Comparison of ENCODE assay signal across 7 cellular contexts in genomic region chr5:172274951-172275753, GRCh38. TPM values are rescaled to one million over a fixed set of nuclear protein-coding genes. Genes with fewer than 3 reads are reported as not detected.
A peak's percentile ranks its signal among the peaks of the same experiment; 100 is the strongest.
DNase-seq lines count a peak whose midpoint lies in the region; ATAC-seq and TF ChIP-seq lines count a peak whose summit lies in the region.

No MANE protein-coding gene starts in this region.

- POLR2A ChIA-PET in IMR-90 (lab: Charles Lee; ENCODE audit: unreplicated experiment), result no interaction called here
- POLR2A ChIA-PET in GM10248 (lab: Yijun Ruan, JAX), result no interaction called here

- H3K9me3 Mint-ChIP-seq in glutamatergic neuron (ENCODE audit: unreplicated experiment), result peaks cover 4% of the 10 kb centered on the region
- no peaks in the 10 kb centered on the region for H3K9me3 Mint-ChIP-seq in stimulated activated naive CD8-positive, alpha-beta T cell treated with anti-CD3 and anti-CD28 coated beads, Interleukin-15, Interleukin-2, amounts not matched to agents 100 ng/mL and 50 ng/mL, for 24 hours

- H3K4ac ChIP-seq in IMR-90 (ENCODE audit: low read depth, low read length), result no peak overlapping the region

- H2BK20ac ChIP-seq in IMR-90 (ENCODE audit: low read depth, low read length), result no peak overlapping the region

- peaks cover 20 to 55% of the 10 kb centered on the region in 2 experiments for H3K79me1 ChIP-seq in IMR-90 (ENCODE audit: low read depth in 1 of 2, low read length in 2 of 2)

- no peak for ATAC-seq in IMR-90 (ENCODE audit: low read depth)
- no peak for ATAC-seq in GM21786 (IDR thresholded peaks at IDR 0.05; ENCODE audit: unreplicated experiment)

- WGBS in IMR-90 (ENCODE audit: extremely low coverage in 2 of 2, insufficient read length in 1 of 2), 2 experiments, result 91% methylated on average over 1 of the region's 14 CpGs; no CpG with 5 or more reads in 1 of the 2 experiments

- no peaks in the 10 kb centered on the region for H3K36me3 ChIP-seq in IMR-90 (ENCODE audit: control insufficient read depth, insufficient read depth, low read length)

- no peaks in the 10 kb centered on the region for H3K27me3 Mint-ChIP-seq in glutamatergic neuron (ENCODE audit: unreplicated experiment)
- H3K27me3 Mint-ChIP-seq in stimulated activated naive CD8-positive, alpha-beta T cell treated with anti-CD3 and anti-CD28 coated beads, Interleukin-15, Interleukin-2, amounts not matched to agents 100 ng/mL and 50 ng/mL, for 24 hours, result no peaks in the 10 kb centered on the region

- H2BK5ac ChIP-seq in IMR-90 (ENCODE audit: low read depth, low read length, poor library complexity, severe bottlenecking), result no peak overlapping the region

- CTCF ChIA-PET in IMR-90 (lab: Yijun Ruan, JAX) (no interaction called here), GM10248 (lab: Yijun Ruan, JAX) (no interaction called here)

- H3K9me3 ChIP-seq in IMR-90 (ENCODE audit: control insufficient read depth, insufficient read depth, low read length), result no peaks in the 10 kb centered on the region

- no peak overlapping the region for H4K8ac ChIP-seq in IMR-90 (ENCODE audit: low read depth in 2 of 2, low read length in 2 of 2)

- no peak overlapping the region for H2BK15ac ChIP-seq in IMR-90 (ENCODE audit: low read depth, low read length)

- in situ Hi-C loops in IMR-90 (cut with MboI; ENCODE audit: low sequenced_read_pairs), result loop anchor here (25.0 kb wide), 1 partner anchor 863 kb away; the partner anchor contains the start of gene FGF18

- dilution Hi-C loops in IMR-90 (cut with HindIII; ENCODE audit: low sequenced_read_pairs, unreplicated experiment), result no loop called here

- H4K5ac ChIP-seq in IMR-90 (ENCODE audit: low read depth, low read length), result no peak overlapping the region

- BruUV-seq in IMR-90 (replicated peaks; lab: Mats Ljungman, UMichigan), result no TSS peak

- H3K27me3 ChIP-seq in IMR-90 (ENCODE audit: control insufficient read depth, insufficient read depth, low read length), result no peaks in the 10 kb centered on the region

- peaks cover 2% of the 10 kb centered on the region for H3K4me1 ChIP-seq in IMR-90 (ENCODE audit: control insufficient read depth, insufficient read depth, low read length)

- H3K23ac ChIP-seq in IMR-90 (ENCODE audit: low read depth, low read length), result no peak overlapping the region

- no peak overlapping the region for H2AFZ ChIP-seq in IMR-90 (replicated peaks; ENCODE audit: low read length, poor library complexity)

- TF ChIP-seq RAD21 in IMR-90 (IDR thresholded peaks at IDR 0.05; ENCODE audit: low read length), result no peak

- H4K91ac ChIP-seq in IMR-90 (ENCODE audit: insufficient read depth, low read depth, low read length), result no peak overlapping the region

- H3K36me3 Mint-ChIP-seq in glutamatergic neuron (ENCODE audit: unreplicated experiment), result no peaks in the 10 kb centered on the region
- peaks cover 23% of the 10 kb centered on the region for H3K36me3 Mint-ChIP-seq in stimulated activated naive CD8-positive, alpha-beta T cell treated with anti-CD3 and anti-CD28 coated beads, Interleukin-15, Interleukin-2, amounts not matched to agents 100 ng/mL and 50 ng/mL, for 24 hours (ENCODE audit: low read depth)

- DNase-seq in IMR-90 (no peak), glutamatergic neuron (no peak), GM10248 (ENCODE audit: extremely low spot score) (no peak), COLO668 (lab: John Stamatoyannopoulos, UW; ENCODE audit: unreplicated experiment) (no peak)
- DNase-seq in activated CD8-positive, alpha-beta memory T cell treated with anti-CD3 and anti-CD28 coated beads, Interleukin-2, amount 50 U/mL, for 48 hours, result peak; percentile 68

- no peak overlapping the region for H3K18ac ChIP-seq in IMR-90 (ENCODE audit: low read depth, low read length)

- peak overlapping the region; percentile 7 for H3K27ac Mint-ChIP-seq in glutamatergic neuron (ENCODE audit: unreplicated experiment)
- peak overlapping the region; percentile 97 for H3K27ac Mint-ChIP-seq in stimulated activated naive CD8-positive, alpha-beta T cell treated with anti-CD3 and anti-CD28 coated beads, Interleukin-15, Interleukin-2, amounts not matched to agents 100 ng/mL and 50 ng/mL, for 24 hours

- no peak overlapping the region for H2AK9ac ChIP-seq in IMR-90 (replicated peaks; ENCODE audit: low read depth, low read length, poor library complexity)

- no peak overlapping the region for H3K56ac ChIP-seq in IMR-90 (ENCODE audit: extremely low read depth, insufficient read depth, low read length)

- no peak overlapping the region for H2BK120ac ChIP-seq in IMR-90 (ENCODE audit: low read depth, low read length)

- peaks cover 77% of the 10 kb centered on the region for H4K20me1 ChIP-seq in IMR-90 (ENCODE audit: insufficient read depth, low read length)

- TF ChIP-seq CTCF in IMR-90 (conservative IDR thresholded peaks at IDR 0.05; ENCODE audit: low read depth, low read length) (no peak), glutamatergic neuron (IDR thresholded peaks at IDR 0.05; ENCODE audit: partially characterized antibody, unreplicated experiment) (no peak), GM10248 (IDR thresholded peaks at IDR 0.05; ENCODE audit: control extremely low read depth, extremely low read depth, low read depth, missing control alignments) (no peak)

- peaks cover 15% of the 10 kb centered on the region for H3K9me1 ChIP-seq in IMR-90 (ENCODE audit: insufficient read depth, low read length)

- no peak overlapping the region for H3K27ac ChIP-seq in IMR-90 (ENCODE audit: insufficient read depth, low read length)

- no peak for TF ChIP-seq POLR2A in IMR-90 (IDR thresholded peaks at IDR 0.05; ENCODE audit: low read depth, low read length)

- intact Hi-C loops in IMR-90 (cut with micrococcal nuclease), result loop anchor here (5.0 kb wide), 1 partner anchor 38 kb away; no protein-coding TSS in a partner anchor

- peaks cover 24% of the 10 kb centered on the region for H3K4me1 Mint-ChIP-seq in glutamatergic neuron (ENCODE audit: low read depth, unreplicated experiment)
- peaks cover 53% of the 10 kb centered on the region for H3K4me1 Mint-ChIP-seq in stimulated activated naive CD8-positive, alpha-beta T cell treated with anti-CD3 and anti-CD28 coated beads, Interleukin-15, Interleukin-2, amounts not matched to agents 100 ng/mL and 50 ng/mL, for 24 hours (ENCODE audit: low read depth)

- H3K14ac ChIP-seq in IMR-90 (replicated peaks; ENCODE audit: low read depth, low read length), result no peak overlapping the region

- H3K4me3 ChIP-seq in IMR-90 (ENCODE audit: insufficient read depth, low read depth, low read length), result no peak overlapping the region

- peak overlapping the region; percentile 6 for H3K4me3 Mint-ChIP-seq in glutamatergic neuron (ENCODE audit: unreplicated experiment)
- H3K4me3 Mint-ChIP-seq in stimulated activated naive CD8-positive, alpha-beta T cell treated with anti-CD3 and anti-CD28 coated beads, Interleukin-15, Interleukin-2, amounts not matched to agents 100 ng/mL and 50 ng/mL, for 24 hours, result peak overlapping the region; percentile 67

- H3K9ac ChIP-seq in IMR-90 (ENCODE audit: low read depth, low read length), result no peak overlapping the region

- H3K4me2 ChIP-seq in IMR-90 (ENCODE audit: low read depth, low read length), result no peak overlapping the region

- no peak overlapping the region for H2AK5ac ChIP-seq in IMR-90 (ENCODE audit: low read depth, low read length)

TF ChIP-seq in IMR-90, 13 proteins besides CTCF, POLR2A, EP300 and RAD21:
- TF ChIP-seq MAZ (IDR thresholded peaks at IDR 0.05; ENCODE audit: borderline replicate concordance, low read depth, low read length) (no peak), RCOR1 (IDR thresholded peaks at IDR 0.05; ENCODE audit: insufficient replicate concordance, low read length) (no peak), FOS (IDR thresholded peaks at IDR 0.05; ENCODE audit: low read depth, low read length) (no peak), BHLHE40 (IDR thresholded peaks at IDR 0.05; ENCODE audit: low read depth, low read length) (no peak), RFX5 (IDR thresholded peaks at IDR 0.05; ENCODE audit: low read depth, low read length) (no peak), CEBPB (IDR thresholded peaks at IDR 0.05; ENCODE audit: low read depth, low read length) (0 out of 2 replicates have a peak, but pooled peaks have one; percentile 31), USF2 (IDR thresholded peaks at IDR 0.05; ENCODE audit: low read depth, low read length) (no peak), CHD1 (IDR thresholded peaks at IDR 0.05; ENCODE audit: low read depth, low read length) (no peak)

RNA-seq across cellular contexts. Expression of gene UBTD2, which starts 8.4 kb away (rescaled TPM):
- total RNA-seq in IMR-90 (2012; rRNA removed) (20.6 and 25.6 TPM in 2 replicates), glutamatergic neuron (ENCODE audit: unreplicated experiment) (68.1 TPM)
- polyA plus RNA-seq in IMR-90 (2012; rRNA removed), result 9.3 and 11.2 TPM in 2 replicates
- 3.7 and 4.8 TPM in 2 replicates for polyA plus RNA-seq in IMR-90 (2012; cell fraction: cytosol; rRNA removed)
- 1.3 and 8.1 TPM in 2 replicates for polyA plus RNA-seq in IMR-90 (2012; cell fraction: nucleus; rRNA removed; ENCODE audit: low replicate concordance)
